25 cellular contexts compared by ENCODE assay signal in genomic region chr7:45939574-45939973, GRCh38. TPM values are rescaled to one million over a fixed set of nuclear protein-coding genes. Genes with fewer than 3 reads are reported as not detected.
DNase-seq lines count a peak whose midpoint lies in the region; ATAC-seq and TF ChIP-seq lines count a peak whose summit lies in the region.
"Had no signal": no experiment of that assay in that cellular context is flagged by ENCODE, and none has a peak within 500 bp of the region (broad histone marks: within the 10 kb centered on the region; RNA-seq: fewer than 3 reads in every experiment).

No MANE protein-coding gene starts in this region.

- POLR2A ChIA-PET in CD8-positive, alpha-beta T cell (lab: Charles Lee) = no interaction called here

- peak overlapping the region; percentile 19 for H3K4me3 Mint-ChIP-seq in activated T-cell treated with anti-CD3 and anti-CD28 coated beads, Interleukin-2, amount 50 U/mL, for 24 hours
- peak overlapping the region; percentile 9 for H3K4me3 Mint-ChIP-seq in CD8-positive, alpha-beta T cell
- H3K4me3 Mint-ChIP-seq in activated T-helper 17 cell treated with anti-CD3 and anti-CD28 coated beads, Interleukin-2, amount 50 U/mL, for 72 hours = peak overlapping the region; percentile 83
- H3K4me3 Mint-ChIP-seq in neural crest cell = no peak overlapping the region
- H3K4me3 Mint-ChIP-seq: neural progenitor cell had no signal

- TF ChIP-seq CTCF in CD8-positive, alpha-beta T cell (IDR thresholded peaks at IDR 0.05) = no peak
- no peak for TF ChIP-seq CTCF in neural crest cell (conservative IDR thresholded peaks at IDR 0.05)

- H3K9me3 Mint-ChIP-seq in activated T-cell treated with anti-CD3 and anti-CD28 coated beads, Interleukin-2, amount 50 U/mL, for 24 hours = peaks cover 4% of the 10 kb centered on the region
- no peaks in the 10 kb centered on the region for H3K9me3 Mint-ChIP-seq in CD8-positive, alpha-beta T cell
- peaks cover 5% of the 10 kb centered on the region for H3K9me3 Mint-ChIP-seq in activated T-helper 17 cell treated with anti-CD3 and anti-CD28 coated beads, Interleukin-2, amount 50 U/mL, for 72 hours
- peaks cover 7% of the 10 kb centered on the region for H3K9me3 Mint-ChIP-seq in neural crest cell
- H3K9me3 Mint-ChIP-seq: neural progenitor cell had no signal

- intact Hi-C loops in CD8-positive, alpha-beta T cell (cut with DNase I, micrococcal nuclease) = no loop called here

- no peaks in the 10 kb centered on the region for H3K27me3 ChIP-seq in CD8-positive, alpha-beta T cell (ENCODE audit: insufficient read depth, low read length)
- H3K27me3 ChIP-seq: neural progenitor cell had no signal

- no peak for ATAC-seq in CD8-positive, alpha-beta T cell
- no peak for ATAC-seq in activated T-helper 17 cell treated with anti-CD3 and anti-CD28 coated beads, Interleukin-2, amount 50 U/mL, for 72 hours (replicated peaks)
- no peak for ATAC-seq in stimulated activated naive CD8-positive, alpha-beta T cell treated with anti-CD3 and anti-CD28 coated beads, Interleukin-15, Interleukin-2, amounts not matched to agents 100 U/mL and 50 U/mL, for 24 hours
- ATAC-seq: activated CD4-positive, CD25-positive, alpha-beta regulatory T cell treated with anti-CD3 and anti-CD28 coated beads, Interleukin-2, amount 50 U/mL, for 24 hours; mucosa of descending colon had no signal

- CTCF ChIA-PET in CD8-positive, alpha-beta T cell (lab: Charles Lee) = interaction anchor here (1.4 kb wide), 1 partner anchor 12 kb away, joined by 4 read pairs; no protein-coding TSS in a partner anchor

- peaks cover 23% of the 10 kb centered on the region for H3K4me1 ChIP-seq in CD8-positive, alpha-beta T cell (ENCODE audit: insufficient read depth, low read length)
- H3K4me1 ChIP-seq: neural progenitor cell, parathyroid adenoma had no signal

- no peak overlapping the region for H3K4me3 ChIP-seq in CD8-positive, alpha-beta T cell (ENCODE audit: low read depth, low read length)
- H3K4me3 ChIP-seq: K562, lung, mucosa of descending colon, neural progenitor cell, thoracic aorta had no signal

- H3K36me3 Mint-ChIP-seq in activated T-cell treated with anti-CD3 and anti-CD28 coated beads, Interleukin-2, amount 50 U/mL, for 24 hours (ENCODE audit: low read depth) = peaks cover 4% of the 10 kb centered on the region
- peaks cover 3% of the 10 kb centered on the region for H3K36me3 Mint-ChIP-seq in CD8-positive, alpha-beta T cell
- no peaks in the 10 kb centered on the region for H3K36me3 Mint-ChIP-seq in activated T-helper 17 cell treated with anti-CD3 and anti-CD28 coated beads, Interleukin-2, amount 50 U/mL, for 72 hours (ENCODE audit: low read depth)
- H3K36me3 Mint-ChIP-seq in neural crest cell (ENCODE audit: low read depth) = peaks cover 3% of the 10 kb centered on the region
- H3K36me3 Mint-ChIP-seq: neural progenitor cell had no signal

- H3K9me3 ChIP-seq in CD8-positive, alpha-beta T cell (ENCODE audit: low read length) = no peaks in the 10 kb centered on the region
- H3K9me3 ChIP-seq: mucosa of descending colon, thoracic aorta had no signal

- peaks cover 29% of the 10 kb centered on the region for H3K4me1 Mint-ChIP-seq in activated T-cell treated with anti-CD3 and anti-CD28 coated beads, Interleukin-2, amount 50 U/mL, for 24 hours (ENCODE audit: low read depth)
- H3K4me1 Mint-ChIP-seq in CD8-positive, alpha-beta T cell (ENCODE audit: low read depth) = peaks cover 27% of the 10 kb centered on the region
- peaks cover 4% of the 10 kb centered on the region for H3K4me1 Mint-ChIP-seq in activated T-helper 17 cell treated with anti-CD3 and anti-CD28 coated beads, Interleukin-2, amount 50 U/mL, for 72 hours
- H3K4me1 Mint-ChIP-seq in neural crest cell = no peaks in the 10 kb centered on the region
- H3K4me1 Mint-ChIP-seq: neural progenitor cell had no signal

- no peaks in the 10 kb centered on the region for H3K36me3 ChIP-seq in CD8-positive, alpha-beta T cell (ENCODE audit: insufficient read depth, low read length)
- H3K36me3 ChIP-seq: neural progenitor cell, thoracic aorta had no signal

- H3K27ac Mint-ChIP-seq in activated T-cell treated with anti-CD3 and anti-CD28 coated beads, Interleukin-2, amount 50 U/mL, for 24 hours = no peak overlapping the region
- H3K27ac Mint-ChIP-seq in CD8-positive, alpha-beta T cell = peak overlapping the region; percentile 16
- H3K27ac Mint-ChIP-seq in activated T-helper 17 cell treated with anti-CD3 and anti-CD28 coated beads, Interleukin-2, amount 50 U/mL, for 72 hours = no peak overlapping the region
- peak overlapping the region; percentile 81 for H3K27ac Mint-ChIP-seq in neural crest cell (ENCODE audit: unreplicated experiment)
- H3K27ac Mint-ChIP-seq: neural progenitor cell, T-helper 17 cell had no signal

- H3K27ac ChIP-seq in CD8-positive, alpha-beta T cell (ENCODE audit: low read depth, low read length) = no peak overlapping the region
- H3K27ac ChIP-seq: neural progenitor cell, parathyroid adenoma, thoracic aorta had no signal

- no peak for DNase-seq in activated T-cell treated with anti-CD3 and anti-CD28 coated beads, Interleukin-2, amount 50 U/mL, for 24 hours
- no peak for DNase-seq in activated T-cell treated with anti-CD3 and anti-CD28 coated beads, Interleukin-2, amount 50 U/mL, for 48 hours
- DNase-seq in CD8-positive, alpha-beta T cell = no peak
- DNase-seq in neural crest cell (ENCODE audit: low read depth, low spot score) (no peak), COLO829 (ENCODE audit: low spot score) (no peak)
- no peak for DNase-seq in stimulated activated naive CD8-positive, alpha-beta T cell treated with anti-CD3 and anti-CD28 coated beads, Interleukin-15, Interleukin-2, amounts not matched to agents 100 U/mL and 50 U/mL, for 24 hours
- DNase-seq: EL, GOT3, hippocampal formation, mucosa of descending colon, NCI-H1092 treated with DMSO at 0.1 percent for 48 hours, NCI-H187, NCI-H2171, small intestine had no signal

- H3K27me3 Mint-ChIP-seq in activated T-cell treated with anti-CD3 and anti-CD28 coated beads, Interleukin-2, amount 50 U/mL, for 24 hours = peaks cover 13% of the 10 kb centered on the region
- peaks cover 14% of the 10 kb centered on the region for H3K27me3 Mint-ChIP-seq in CD8-positive, alpha-beta T cell (ENCODE audit: low read depth)
- peaks cover 3% of the 10 kb centered on the region for H3K27me3 Mint-ChIP-seq in activated T-helper 17 cell treated with anti-CD3 and anti-CD28 coated beads, Interleukin-2, amount 50 U/mL, for 72 hours
- no peaks in the 10 kb centered on the region for H3K27me3 Mint-ChIP-seq in neural crest cell (ENCODE audit: low read depth)
- H3K27me3 Mint-ChIP-seq: stimulated activated naive CD8-positive, alpha-beta T cell treated with anti-CD3 and anti-CD28 coated beads, Interleukin-15, amount 100 ng/mL, for 72 hours had no signal

RNA-seq across cellular contexts. Expression of gene IGFBP3, which starts 18.5 kb away (rescaled TPM):
- total RNA-seq in CD8-positive, alpha-beta T cell = 1 to 10 TPM; 3.9 to 4.2 TPM
- total RNA-seq in activated T-helper 17 cell treated with anti-CD3 and anti-CD28 coated beads, Interleukin-2, amount 50 U/mL, for 72 hours = 1 to 10 TPM; 2.6 to 3.6 TPM
- total RNA-seq in neural crest cell = 35.2 and 40.2 TPM in 2 replicates
- total RNA-seq: OCI-LY7 had no signal

RNA-seq across cellular contexts. Expression of gene IGFBP1, which starts 51.3 kb away (rescaled TPM):
- not detected for total RNA-seq in CD8-positive, alpha-beta T cell
- total RNA-seq in activated T-helper 17 cell treated with anti-CD3 and anti-CD28 coated beads, Interleukin-2, amount 50 U/mL, for 72 hours = not detected
- not detected in 2 replicates for total RNA-seq in neural crest cell
- total RNA-seq: K562, lung, mucosa of descending colon, OCI-LY7, SK-MEL-5, T-helper 17 cell, thoracic aorta had no signal

Comparison
In these comparisons a context has a peak if more than half of its experiments do, and no peak if none do; other contexts are left out.
1. H3K27ac Mint-ChIP-seq: peak in CD8-positive, alpha-beta T cell (single experiment) and neural crest cell (single experiment); none in activated T-cell treated with anti-CD3 and anti-CD28 coated beads, Interleukin-2, amount 50 U/mL, for 24 hours (single experiment) and activated T-helper 17 cell treated with anti-CD3 and anti-CD28 coated beads, Interleukin-2, amount 50 U/mL, for 72 hours (single experiment).